Comparison of ENCODE assay signal across 8 cellular contexts in genomic region chr7:138170959-138171703, GRCh38.
DNase-seq lines count a peak whose midpoint lies in the region; ATAC-seq and TF ChIP-seq lines count a peak whose summit lies in the region.

No MANE protein-coding gene starts in this region.

- POLR2A ChIA-PET in HCT116 (lab: Charles Lee), result no interaction called here

- TF ChIP-seq POLR2A in HCT116 (IDR thresholded peaks at IDR 0.05; ENCODE audit: borderline replicate concordance, extremely low read depth, insufficient read depth, insufficient read length) (no peak), spleen (IDR thresholded peaks at IDR 0.05) (no peak)

- H3K27ac Mint-ChIP-seq in mesothelial cell of epicardium, result peak overlapping the region; percentile 48

- H3K36me3 ChIP-seq in HCT116 (ENCODE audit: control insufficient read depth in 1 of 2, insufficient read depth in 2 of 2, low read length in 2 of 2), result no peaks in the 10 kb centered on the region; a peak in 1 of 4 replicates
- no peaks in the 10 kb centered on the region for H3K36me3 ChIP-seq in spleen

- H3K27me3 ChIP-seq in HCT116 (ENCODE audit: insufficient read depth, low read length) (no peaks in the 10 kb centered on the region), spleen (replicated peaks in 1 of 7) (no peaks in the 10 kb centered on the region)

- ATAC-seq in GM19035 (IDR thresholded peaks at IDR 0.05; ENCODE audit: unreplicated experiment), result peak; percentile 95
- no peak for ATAC-seq in HCT116
- ATAC-seq in HG03558 (IDR thresholded peaks at IDR 0.05; ENCODE audit: extremely low read depth, unreplicated experiment), result peak; percentile 95

- peaks cover 7% of the 10 kb centered on the region for H3K36me3 Mint-ChIP-seq in mesothelial cell of epicardium

- CTCF ChIA-PET in HCT116 (lab: Charles Lee), result interaction anchor here (1.2 kb wide), 1 partner anchor 10 kb away, joined by 3 read pairs; no protein-coding TSS in a partner anchor

- peaks cover 17% of the 10 kb centered on the region for H3K9me3 Mint-ChIP-seq in mesothelial cell of epicardium

- no peaks in the 10 kb centered on the region for H3K79me2 ChIP-seq in HCT116 (ENCODE audit: insufficient read depth, low read length)

- TF ChIP-seq RAD21 in HCT116 (IDR thresholded peaks at IDR 0.05; ENCODE audit: low read depth), result no peak

- H3K9ac ChIP-seq in HCT116 (ENCODE audit: low read length), result no peak overlapping the region

- H3K4me1 Mint-ChIP-seq in mesothelial cell of epicardium, result peaks cover 37% of the 10 kb centered on the region

- no TSS peak for BruUV-seq in HCT116 (replicated peaks; lab: Mats Ljungman, UMichigan)

- H3K9me3 ChIP-seq in HCT116 (ENCODE audit: control insufficient read depth in 1 of 2, insufficient read depth in 1 of 2, low read depth in 1 of 2, low read length in 2 of 2) (no peaks in the 10 kb centered on the region), spleen (peaks cover 0 to 26% (median 16%) of the 10 kb centered on the region in 8 donors)

- DNase-seq in HCT116 (ENCODE audit: low read depth, low spot score) (no peak), mesothelial cell of epicardium (ENCODE audit: low spot score in 2 of 2, unreplicated experiment in 2 of 2) (no peak), GDM1 (lab: John Stamatoyannopoulos, UW) (no peak), foreskin melanocyte (no peak), spleen (no peak), NCI-H146 (lab: John Stamatoyannopoulos, UW) (no peak)

- H3K4me1 ChIP-seq in HCT116 (ENCODE audit: control insufficient read depth in 1 of 2, insufficient read depth in 2 of 2, low read length in 2 of 2) (no peaks in the 10 kb centered on the region), spleen (no peaks in the 10 kb centered on the region)

- WGBS in spleen, 5 donors, result 77 to 83% (median 79%) methylated on average over 7 of the region's 7 CpGs

- no peaks in the 10 kb centered on the region for H3K27me3 Mint-ChIP-seq in mesothelial cell of epicardium (ENCODE audit: low read depth)

- no peak overlapping the region for H3K4me3 ChIP-seq in HCT116 (replicated peaks in 1 of 2; ENCODE audit: low read depth in 1 of 2, low read length in 2 of 2)
- no peak overlapping the region for H3K4me3 ChIP-seq in spleen

- no peaks in the 10 kb centered on the region for H4K20me1 ChIP-seq in HCT116 (ENCODE audit: insufficient read depth)

- RAD21 ChIA-PET in HCT116 (lab: Charles Lee; ENCODE audit: low non-redundant PET in 1 of 2, low total read pairs in 2 of 2, uncharacterized antibody in 2 of 2, unreplicated experiment in 2 of 2), result no interaction called here

- H3K27ac ChIP-seq in HCT116 (ENCODE audit: low read depth, low read length), result no peak overlapping the region
- H3K27ac ChIP-seq in spleen, result no peak overlapping the region

- H3K4me2 ChIP-seq in HCT116 (ENCODE audit: low read length), result no peak overlapping the region

- no peak overlapping the region for H3K4me3 Mint-ChIP-seq in mesothelial cell of epicardium

- no peak overlapping the region for H2AFZ ChIP-seq in HCT116 (ENCODE audit: low read depth, low read length, poor library complexity, severe bottlenecking)

- intact Hi-C loops in HCT116 (cut with micrococcal nuclease) (no loop called here), spleen (cut with DNase I; ENCODE audit: low total_unique reads) (no loop called here)

- H3K9me2 ChIP-seq in HCT116 (ENCODE audit: insufficient read depth), result no peaks in the 10 kb centered on the region

- TF ChIP-seq CTCF in HCT116 (IDR thresholded peaks at IDR 0.05 in 2 of 3, conservative IDR thresholded peaks at IDR 0.05 in 1 of 3; ENCODE audit: borderline replicate concordance in 1 of 3, insufficient read depth in 1 of 3, low read depth in 2 of 3, low read length in 2 of 3) (no peak), mesothelial cell of epicardium (IDR thresholded peaks at IDR 0.05; ENCODE audit: unreplicated experiment) (no peak), spleen (IDR thresholded peaks at IDR 0.05 in 8 of 11, conservative IDR thresholded peaks at IDR 0.05 in 3 of 11) (no peak)

TF ChIP-seq in HCT116, 20 proteins besides CTCF, POLR2A, EP300 and RAD21:
- TF ChIP-seq YY1 (IDR thresholded peaks at IDR 0.05; ENCODE audit: extremely low read depth, insufficient replicate concordance, low read depth, low read length), result no peak
- 0 out of 2 replicates have a peak, but pooled peaks have one; percentile 6 for TF ChIP-seq REST (IDR thresholded peaks at IDR 0.05; ENCODE audit: low read depth)
